ENCODE assay signal across 8 cellular contexts in genomic region chr2:231557571-231558217, GRCh38. TPM values are rescaled to one million over a fixed set of nuclear protein-coding genes. Genes with fewer than 3 reads are reported as not detected.
A peak's percentile ranks its signal among the peaks of the same experiment; 100 is the strongest.
DNase-seq lines count a peak whose midpoint lies in the region; ATAC-seq and TF ChIP-seq lines count a peak whose summit lies in the region.

No MANE protein-coding gene starts in this region.

- H3K4me1 ChIP-seq in neutrophil (ENCODE audit: control insufficient read depth in 1 of 2, insufficient read depth in 1 of 2, low read depth in 1 of 2, low read length in 1 of 2): peaks cover 27% of the 10 kb centered on the region in 2 experiments
- peaks cover 21% of the 10 kb centered on the region for H3K4me1 ChIP-seq in upper lobe of right lung

- H3K27me3 ChIP-seq in neutrophil (no peaks in the 10 kb centered on the region), upper lobe of right lung (no peaks in the 10 kb centered on the region)

- intact Hi-C loops in upper lobe of right lung (cut with DNase I): no loop called here

- peak; percentile 73 for DNase-seq in COLO829 (ENCODE audit: low spot score)
- DNase-seq in HuH-7 (ENCODE audit: low spot score): peak; percentile 73
- DNase-seq in RPMI8226: peak; percentile 84
- DNase-seq in activated T-helper 1 cell treated with anti-CD3 and anti-CD28 coated beads, Interleukin-2, amount 50 U/mL, for 16 hours (ENCODE audit: low read depth in 1 of 2, low spot score in 1 of 2): peak; percentile 13 to 32
- peak; percentile 90 for DNase-seq in fibroblast of villous mesenchyme (ENCODE audit: low read depth)
- peak; percentile 74 for DNase-seq in upper lobe of right lung

- H3K27ac ChIP-seq in neutrophil (no peak overlapping the region), upper lobe of right lung (peak overlapping the region; percentile 58)

- H3K36me3 ChIP-seq in neutrophil (no peaks in the 10 kb centered on the region), upper lobe of right lung (no peaks in the 10 kb centered on the region)

- H3K4me3 ChIP-seq in fibroblast of villous mesenchyme (ENCODE audit: low read depth, low read length) (no peak overlapping the region), neutrophil (ENCODE audit: low read depth in 1 of 2, low read length in 1 of 2) (peak overlapping the region in 1 of 2 experiments; percentile 21), upper lobe of right lung (no peak overlapping the region)

- ATAC-seq in GM21360 (IDR thresholded peaks at IDR 0.05; ENCODE audit: unreplicated experiment): peak; percentile 73
- ATAC-seq in upper lobe of right lung: peak; percentile 96

- no peaks in the 10 kb centered on the region for H3K9me3 ChIP-seq in neutrophil
- H3K9me3 ChIP-seq in upper lobe of right lung: peaks cover 3% of the 10 kb centered on the region

- TF ChIP-seq CTCF in fibroblast of villous mesenchyme (IDR thresholded peaks at IDR 0.05; ENCODE audit: insufficient read depth, low read depth, low read length) (peak; percentile 79), neutrophil (IDR thresholded peaks at IDR 0.05) (peak; percentile 82), upper lobe of right lung (IDR thresholded peaks at IDR 0.05) (peak; percentile 79)

RNA-seq across cellular contexts. Expression of gene NMUR1, which starts 27.4 kb away (rescaled TPM):
- total RNA-seq in fibroblast of villous mesenchyme (not detected in 2 replicates), upper lobe of right lung (5.8 TPM)

RNA-seq across cellular contexts. Expression of gene TEX44, which starts 35.0 kb away (rescaled TPM):
- total RNA-seq in fibroblast of villous mesenchyme (not detected in 2 replicates), upper lobe of right lung (not detected)

Comparison
In these comparisons a context has a peak if more than half of its experiments do, and no peak if none do; other contexts are left out.
1. DNase-seq: peak in every context shown above with its lines; median percentile 90 in fibroblast of villous mesenchyme; 84 in RPMI8226; 74 in upper lobe of right lung; 73 in COLO829; 73 in HuH-7; 22 in activated T-helper 1 cell treated with anti-CD3 and anti-CD28 coated beads, Interleukin-2, amount 50 U/mL, for 16 hours.